In the genomic region with DNA sequence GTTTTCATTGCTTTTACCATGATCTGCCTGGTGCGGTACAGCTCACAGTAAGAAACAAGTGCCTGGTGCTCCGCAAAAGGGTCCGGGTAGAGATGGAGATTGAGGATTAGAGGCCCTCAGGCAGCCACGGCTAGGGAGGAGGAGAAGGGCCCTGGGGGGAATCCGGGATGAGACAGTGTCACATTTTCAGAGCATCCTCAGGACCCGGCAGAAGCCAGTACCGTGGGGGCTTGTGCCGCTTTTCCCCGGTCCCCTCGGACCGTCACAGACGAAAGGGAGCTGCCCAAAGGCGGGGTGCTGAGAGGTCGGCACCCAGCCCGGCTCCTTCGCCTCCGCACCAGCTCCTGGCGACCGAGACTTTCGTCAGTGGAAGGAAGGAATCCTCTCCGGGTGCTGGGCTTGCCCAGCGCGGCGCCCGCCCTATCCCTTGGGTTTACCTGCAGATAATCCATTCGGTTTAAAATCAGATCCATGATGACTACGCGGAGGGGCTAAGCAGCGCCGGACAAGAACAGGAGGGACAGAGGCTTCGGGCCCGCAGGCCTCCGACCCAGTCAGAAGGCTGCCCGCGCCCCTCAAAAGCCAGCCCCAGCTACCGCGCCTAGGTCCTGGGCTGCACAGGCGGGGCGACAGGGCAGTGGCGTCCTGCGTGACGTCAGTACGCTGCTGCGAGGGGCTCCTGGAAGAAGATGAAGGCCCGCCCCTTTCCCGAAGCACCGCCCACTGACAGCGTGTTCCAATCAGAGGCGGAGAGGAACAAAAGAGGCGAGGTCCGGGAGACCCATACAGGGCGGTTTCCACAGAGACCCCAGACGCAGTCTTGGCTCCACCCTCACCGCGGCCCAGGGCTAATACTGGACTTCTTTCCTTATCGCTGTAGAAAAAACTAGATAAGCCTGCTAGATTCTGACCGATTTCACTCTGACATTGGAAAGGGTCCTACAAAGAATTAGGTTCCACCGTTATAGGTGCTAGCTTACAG, we compare ENCODE assay signal across 8 cellular contexts. TPM values are rescaled to one million over a fixed set of nuclear protein-coding genes. Genes with fewer than 3 reads are reported as not detected.
DNase-seq lines count a peak whose midpoint lies in the region; ATAC-seq, FAIRE-seq and TF ChIP-seq lines count a peak whose summit lies in the region.

Gene BBS7, minus strand, starts transcription at position 634 of the 982 bp plus-strand sequence. Its CDS starts 161 bp downstream, at position 473.

- peaks cover 9% of the 10 kb centered on the region for H3K36me3 Mint-ChIP-seq in natural killer cell

- no peak for TF ChIP-seq CTCF in natural killer cell (IDR thresholded peaks at IDR 0.05)

- peak; percentile 97 to 99 (median 98) for ATAC-seq in natural killer cell

- DNase-seq in EL (peak; percentile 97), H54 (ENCODE audit: insufficient read length, low spot score) (peak; percentile 61), M059J (ENCODE audit: low read depth) (peak; percentile 92), SHP77 (lab: John Stamatoyannopoulos, UW) (peak; percentile 95 to 97), fibroblast of peridontal ligament (ENCODE audit: extremely low read depth) (peak; percentile 93), natural killer cell (peak; percentile 88)
- peak; percentile 92 for DNase-seq in activated effector memory CD4-positive, alpha-beta T cell treated with Interleukin-2 at 50 U/mL for 16 hours
- DNase-seq in stimulated activated naive CD4-positive, alpha-beta T cell treated with Interleukin-2 at 50 U/mL for 16 hours (lab: John Stamatoyannopoulos, UW), result peak; percentile 95

- H3K27me3 Mint-ChIP-seq in natural killer cell (ENCODE audit: low read depth in 2 of 2), result peaks cover 7 to 24% of the 10 kb centered on the region in 2 donors

- peak within 1 kb of the TSS; percentile 83 to 93 for H3K27ac Mint-ChIP-seq in natural killer cell

- peak; percentile 95 for FAIRE-seq in H54 (lab: Jason Lieb, UNC)

- H3K9me3 Mint-ChIP-seq in natural killer cell, result no peaks in the 10 kb centered on the region

- TF ChIP-seq POLR2A in H54 (IDR thresholded peaks at IDR 0.05; ENCODE audit: low read depth, low read length), result peak; percentile 96

- H3K4me1 Mint-ChIP-seq in natural killer cell, result peaks cover 14 to 18% of the 10 kb centered on the region in 2 donors

- intact Hi-C loops in natural killer cell (cut with micrococcal nuclease), result loop anchor here (2.0 kb wide), 2 partner anchors 45 to 69 kb away; partner anchors contain the start of gene EXOSC9

- H3K4me3 Mint-ChIP-seq in natural killer cell, result peak within 1 kb of the TSS; percentile 97

RNA-seq across cellular contexts. Expression of gene BBS7, which starts in this region (rescaled TPM):
- 8.0 and 19.2 TPM in 2 replicates for total RNA-seq in M059J (2014; rRNA removed; shearing (Covaris generic))
- 1 to 10 TPM; 3.6 to 7.5 (median 4.9) TPM for total RNA-seq in natural killer cell

Comparison
In these comparisons a context has a peak if more than half of its experiments do, and no peak if none do; other contexts are left out.
1. Peak in every context shown above with its lines: DNase-seq and ATAC-seq.